Comparison of ENCODE assay signal across 23 cellular contexts in the genomic region with DNA sequence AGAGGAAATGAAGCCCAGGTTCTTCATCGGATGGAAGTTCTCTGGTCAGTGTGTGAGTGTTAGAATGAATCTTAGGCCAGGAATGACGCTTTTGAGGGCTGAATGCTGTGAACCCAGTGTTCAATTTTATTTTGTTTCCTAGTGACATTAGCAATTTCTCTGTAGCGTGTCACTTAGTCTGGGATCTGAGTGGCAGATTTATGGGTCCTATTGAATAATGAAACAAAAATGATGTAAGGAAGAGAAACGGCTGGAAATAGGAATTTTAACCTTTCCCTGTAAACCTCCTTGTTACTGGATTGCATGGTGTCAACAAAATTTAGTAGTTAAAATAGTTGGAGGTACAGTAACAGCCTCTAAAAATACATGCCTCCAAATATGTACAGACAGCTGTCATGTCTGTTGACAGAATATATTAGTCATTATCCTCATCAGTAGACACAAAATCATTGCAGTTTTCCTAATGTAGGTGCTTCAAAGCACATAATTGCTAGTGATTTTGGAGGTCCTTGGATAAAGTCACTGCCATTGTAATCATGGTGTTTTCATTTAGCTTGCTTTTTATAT.
"Had no signal": no experiment of that assay in that cellular context is flagged by ENCODE, and none has a peak within 500 bp of the region (broad histone marks: within the 10 kb centered on the region; RNA-seq: fewer than 3 reads in every experiment).

No MANE protein-coding gene starts in this region.

- H3K9me3 Mint-ChIP-seq: activated CD4-positive, alpha-beta memory T cell treated with anti-CD3 and anti-CD28 coated beads, Interleukin-2, amount 10 ng/mL, durations not matched to agents 7 days and 5 days; activated CD4-positive, alpha-beta T cell treated with anti-CD3 and anti-CD28 coated beads, Interleukin-2, amount 10 ng/mL, durations not matched to agents 24 days and 14 days; activated naive CD4-positive, alpha-beta T cell treated with anti-CD3 and anti-CD28 coated beads, Interleukin-2, amount 10 ng/mL, durations not matched to agents 7 days and 5 days; activated T-cell treated with anti-CD3 and anti-CD28 coated beads, Interleukin-2, amount 50 U/mL, for 72 hours; endodermal cell; memory B cell; naive B cell; stimulated activated memory B cell treated with anti-CD40 and anti-IgM and Interleukin-4, amounts not matched to agents 10 μg/mL and 1 μg/mL and 100 μg/mL, for 72 hours; T-helper 2 cell treated with Interferon-gamma antibody and Interleukin-4, amounts not matched to agents 5 μg/mL and 100 μg/mL, for 36 hours had no signal

- H3K4me1 ChIP-seq: heart left ventricle had no signal

- H3K9me3 ChIP-seq: heart left ventricle, transverse colon had no signal

- H3K4me1 Mint-ChIP-seq: activated CD4-positive, alpha-beta memory T cell treated with anti-CD3 and anti-CD28 coated beads, Interleukin-2, amount 10 ng/mL, durations not matched to agents 7 days and 5 days; activated CD4-positive, alpha-beta T cell treated with anti-CD3 and anti-CD28 coated beads, Interleukin-2, amount 10 ng/mL, durations not matched to agents 24 days and 14 days; activated naive CD4-positive, alpha-beta T cell treated with anti-CD3 and anti-CD28 coated beads, Interleukin-2, amount 10 ng/mL, durations not matched to agents 7 days and 5 days; memory B cell; naive B cell; stimulated activated memory B cell treated with anti-CD40 and anti-IgM and Interleukin-4, amounts not matched to agents 10 μg/mL and 1 μg/mL and 100 μg/mL, for 72 hours had no signal

- H3K27ac ChIP-seq: coronary artery, epithelial cell of prostate, heart left ventricle, skin epidermis, transverse colon, VCaP had no signal

- H3K36me3 ChIP-seq: heart left ventricle, transverse colon had no signal

- H3K27me3 Mint-ChIP-seq: stimulated activated memory B cell treated with anti-CD40 and anti-IgM and Interleukin-4, amounts not matched to agents 10 μg/mL and 1 μg/mL and 100 μg/mL, for 72 hours had no signal

- H3K4me3 Mint-ChIP-seq: activated CD4-positive, alpha-beta memory T cell treated with anti-CD3 and anti-CD28 coated beads, Interleukin-2, amount 10 ng/mL, durations not matched to agents 7 days and 5 days; activated CD4-positive, alpha-beta T cell treated with anti-CD3 and anti-CD28 coated beads, Interleukin-2, amount 10 ng/mL, durations not matched to agents 24 days and 14 days; activated naive CD4-positive, alpha-beta T cell treated with anti-CD3 and anti-CD28 coated beads, Interleukin-2, amount 10 ng/mL, durations not matched to agents 7 days and 5 days; activated T-cell treated with anti-CD3 and anti-CD28 coated beads, Interleukin-2, amount 50 U/mL, for 72 hours; endodermal cell; memory B cell; naive B cell; stimulated activated memory B cell treated with anti-CD40 and anti-IgM and Interleukin-4, amounts not matched to agents 10 μg/mL and 1 μg/mL and 100 μg/mL, for 72 hours; T-helper 2 cell treated with Interferon-gamma antibody and Interleukin-4, amounts not matched to agents 5 μg/mL and 100 μg/mL, for 36 hours had no signal

- H3K27ac Mint-ChIP-seq: activated CD4-positive, alpha-beta memory T cell treated with anti-CD3 and anti-CD28 coated beads, Interleukin-2, amount 10 ng/mL, durations not matched to agents 7 days and 5 days; activated CD4-positive, alpha-beta T cell treated with anti-CD3 and anti-CD28 coated beads, Interleukin-2, amount 10 ng/mL, durations not matched to agents 24 days and 14 days; activated naive CD4-positive, alpha-beta T cell treated with anti-CD3 and anti-CD28 coated beads, Interleukin-2, amount 10 ng/mL, durations not matched to agents 7 days and 5 days; activated T-cell treated with anti-CD3 and anti-CD28 coated beads, Interleukin-2, amount 50 U/mL, for 72 hours; endodermal cell; memory B cell; naive B cell; stimulated activated memory B cell treated with anti-CD40 and anti-IgM and Interleukin-4, amounts not matched to agents 10 μg/mL and 1 μg/mL and 100 μg/mL, for 72 hours; T-helper 2 cell treated with Interferon-gamma antibody and Interleukin-4, amounts not matched to agents 5 μg/mL and 100 μg/mL, for 36 hours had no signal

- H3K4me3 ChIP-seq: coronary artery, heart left ventricle, skin epidermis, transverse colon had no signal

- H3K27me3 ChIP-seq: heart left ventricle, transverse colon had no signal

- DNase-seq: activated CD4-positive, alpha-beta memory T cell treated with anti-CD3 and anti-CD28 coated beads, Interleukin-2, amount 10 ng/mL, durations not matched to agents 7 days and 5 days; activated CD4-positive, alpha-beta T cell treated with anti-CD3 and anti-CD28 coated beads, Interleukin-2, amount 10 ng/mL, durations not matched to agents 24 days and 14 days; activated effector memory CD4-positive, alpha-beta T cell treated with anti-CD3 and anti-CD28 coated beads, Interleukin-2, amount 50 U/mL, for 16 hours; activated naive CD4-positive, alpha-beta T cell treated with anti-CD3 and anti-CD28 coated beads, Interleukin-2, amount 10 ng/mL, durations not matched to agents 7 days and 5 days; activated T-cell treated with anti-CD3 and anti-CD28 coated beads, Interleukin-2, amount 50 U/mL, for 72 hours; amygdala; cerebellar nuclear complex; endodermal cell; heart left ventricle; islet precursor cell; left cardiac atrium; naive B cell; right cardiac atrium; stimulated activated CD4-positive, alpha-beta T cell treated with anti-CD3 and anti-CD28 coated beads, Interleukin-2, amount 100 ng/mL, for 24 hours; transverse colon had no signal

- H3K36me3 Mint-ChIP-seq: activated naive CD4-positive, alpha-beta T cell treated with anti-CD3 and anti-CD28 coated beads, Interleukin-2, amount 10 ng/mL, durations not matched to agents 7 days and 5 days; memory B cell; naive B cell; stimulated activated memory B cell treated with anti-CD40 and anti-IgM and Interleukin-4, amounts not matched to agents 10 μg/mL and 1 μg/mL and 100 μg/mL, for 72 hours had no signal

- ATAC-seq: activated CD4-positive, CD25-positive, alpha-beta regulatory T cell treated with anti-CD3 and anti-CD28 coated beads, Interleukin-2, amount 50 U/mL, for 24 hours; activated T-cell treated with anti-CD3 and anti-CD28 coated beads, Interleukin-2, amount 50 U/mL, for 72 hours; heart left ventricle; left cardiac atrium; right cardiac atrium; stimulated activated memory B cell treated with anti-CD40 and anti-IgM and Interleukin-4, amounts not matched to agents 10 μg/mL and 1 μg/mL and 100 μg/mL, for 72 hours had no signal
